In genomic region chr20:4006640-4007039, GRCh38 we compare ENCODE assay signal across 13 cellular contexts. TPM values are rescaled to one million over a fixed set of nuclear protein-coding genes. Genes with fewer than 3 reads are reported as not detected.
A peak's percentile ranks its signal among the peaks of the same experiment; 100 is the strongest.
DNase-seq lines count a peak whose midpoint lies in the region; ATAC-seq and TF ChIP-seq lines count a peak whose summit lies in the region.
"Had no signal": no experiment of that assay in that cellular context is flagged by ENCODE, and none has a peak within 500 bp of the region (broad histone marks: within the 10 kb centered on the region; RNA-seq: fewer than 3 reads in every experiment).

No MANE protein-coding gene starts in this region.

- no peak overlapping the region for H3K4me3 Mint-ChIP-seq in WTC11

- intact Hi-C loops in heart left ventricle (cut with DNase I) (loop anchor here in 2 of 10 donors (5.0 kb wide), 2 partner anchors 69 to 119 kb away; partner anchors contain the start of gene PANK2 (in 1 of the 2)), psoas muscle (cut with DNase I) (no loop called here)

- peak; percentile 18 for DNase-seq in ELF-1 (ENCODE audit: low read depth, low spot score)
- DNase-seq in WTC11 (ENCODE audit: low spot score): no peak
- peak; percentile 63 to 83 (median 73) for DNase-seq in heart left ventricle
- peak; percentile 76 to 91 for DNase-seq in psoas muscle
- no peak for DNase-seq in NCI-H1105 (lab: John Stamatoyannopoulos, UW)
- DNase-seq: activated CD8-positive, alpha-beta memory T cell treated with anti-CD3 and anti-CD28 coated beads for 24 hours; H7; NCI-H187 had no signal

- peaks cover 6% of the 10 kb centered on the region for H3K4me1 Mint-ChIP-seq in WTC11

- CTCF ChIA-PET in WTC11 (lab: Charles Lee): interaction anchor here (0.5 to 1.5 kb wide), 5 partner anchors 16 to 148 kb away, joined by 3 to 4 read pairs (median 3); no protein-coding TSS in a partner anchor

- H3K36me3 ChIP-seq in heart left ventricle (peaks cover 0 to 4% (median 0%) of the 10 kb centered on the region in 9 donors), psoas muscle (ENCODE audit: insufficient read depth in 1 of 2, low read depth in 1 of 2) (no peaks in the 10 kb centered on the region)
- H3K36me3 ChIP-seq: SJSA1 had no signal

- H3K9me3 Mint-ChIP-seq in WTC11: no peaks in the 10 kb centered on the region

- H3K9me3 ChIP-seq in heart left ventricle (no peaks in the 10 kb centered on the region), psoas muscle (no peaks in the 10 kb centered on the region)
- H3K9me3 ChIP-seq: SJSA1 had no signal

- H3K4me3 ChIP-seq in heart left ventricle (no peak overlapping the region), psoas muscle (no peak overlapping the region)
- H3K4me3 ChIP-seq: SJSA1 had no signal

- H3K36me3 Mint-ChIP-seq in WTC11: peaks cover 4% of the 10 kb centered on the region

- POLR2A ChIA-PET in WTC11 (lab: Charles Lee): interaction anchor here (0.5 kb wide), 1 partner anchor 65 kb away, joined by 3 read pairs; no protein-coding TSS in a partner anchor

- ATAC-seq in WTC11: no peak
- peak; percentile 91 to 96 (median 96) for ATAC-seq in heart left ventricle
- ATAC-seq in psoas muscle: peak; percentile 98 to 100 (median 98)
- ATAC-seq in HG03565 (IDR thresholded peaks at IDR 0.05; ENCODE audit: unreplicated experiment): no peak
- ATAC-seq in HG02798 (IDR thresholded peaks at IDR 0.05; ENCODE audit: poor library complexity, unreplicated experiment): no peak
- ATAC-seq in HG02938 (IDR thresholded peaks at IDR 0.05; ENCODE audit: unreplicated experiment): no peak

- WGBS in heart left ventricle, 4 donors: 3 to 12% (median 8%) methylated on average over 1 of the region's 1 CpG
- WGBS in psoas muscle, 3 donors: 0% methylated on average over 1 of the region's 1 CpG

- H3K4me1 ChIP-seq in heart left ventricle: peaks cover 0 to 44% (median 20%) of the 10 kb centered on the region in 12 donors
- peaks cover 19% of the 10 kb centered on the region for H3K4me1 ChIP-seq in psoas muscle
- H3K4me1 ChIP-seq: parathyroid adenoma had no signal

- TF ChIP-seq CTCF in WTC11 (IDR thresholded peaks at IDR 0.05): no peak
- no peak for TF ChIP-seq CTCF in heart left ventricle (IDR thresholded peaks at IDR 0.05)
- no peak for TF ChIP-seq CTCF in psoas muscle (IDR thresholded peaks at IDR 0.05)

- no peaks in the 10 kb centered on the region for H3K27me3 Mint-ChIP-seq in WTC11 (ENCODE audit: low read depth)

- no peak for TF ChIP-seq POLR2A in heart left ventricle (IDR thresholded peaks at IDR 0.05)

- peak overlapping the region in 10 of 12 donors; percentile 8 to 43 (median 27) for H3K27ac ChIP-seq in heart left ventricle
- H3K27ac ChIP-seq in psoas muscle: peak overlapping the region; percentile 25
- H3K27ac ChIP-seq: parathyroid adenoma, SJSA1 had no signal

- H3K27ac Mint-ChIP-seq in WTC11: peak overlapping the region; percentile 56; the same call in 1 of the 2 replicates

- no peaks in the 10 kb centered on the region for H3K27me3 ChIP-seq in heart left ventricle
- H3K27me3 ChIP-seq in psoas muscle (ENCODE audit: insufficient read depth in 3 of 3, low read length in 2 of 3): no peaks in the 10 kb centered on the region
- H3K27me3 ChIP-seq: SJSA1 had no signal

TF ChIP-seq in WTC11, 78 proteins besides CTCF, POLR2A, EP300 and RAD21:
- TF ChIP-seq NFATC4 (CRISPR knock-in tag; IDR thresholded peaks at IDR 0.05): no peak
- TF ChIP-seq OVOL2 (CRISPR knock-in tag; IDR thresholded peaks at IDR 0.05; ENCODE audit: borderline replicate concordance): no peak

RNA-seq across cellular contexts. Expression of gene RNF24, which starts 8.7 kb away (rescaled TPM):
- total RNA-seq in WTC11 (2021) (11.0 to 12.5 TPM (median 11.7 TPM) in 3 replicates), heart left ventricle (10 to 100 TPM in 2 of 9 donors, 1 to 10 TPM in 7; 4.2 to 15.2 (median 6.4) TPM), psoas muscle (1 to 10 TPM; 1.4 to 3.1 (median 2.3) TPM)
- polyA plus RNA-seq in heart left ventricle (1 to 10 TPM; 1.2 to 6.8 TPM), psoas muscle (1 to 10 TPM in 2 of 3 donors, under 1 TPM in 1; 0.48 to 1.5 (median 1.3) TPM)

Comparison
In these comparisons a context has a peak if more than half of its experiments do, and no peak if none do; other contexts are left out.
1. DNase-seq: peak in ELF-1 (single experiment), heart left ventricle (5 of 5) and psoas muscle (2 of 2); none in WTC11 (single experiment) and NCI-H1105 (single experiment).
2. ATAC-seq: peak in heart left ventricle (4 of 4) and psoas muscle (4 of 4); none in WTC11 (single experiment), HG03565 (single experiment), HG02798 (single experiment) and HG02938 (single experiment).